In genomic region chr2:78925258-78925657, GRCh38 we compare ENCODE assay signal across 25 cellular contexts.
"Had no signal": no experiment of that assay in that cellular context is flagged by ENCODE, and none has a peak within 500 bp of the region (broad histone marks: within the 10 kb centered on the region; RNA-seq: fewer than 3 reads in every experiment).

No MANE protein-coding gene starts in this region.

- ATAC-seq: naive thymus-derived CD8-positive, alpha-beta T cell; natural killer cell treated with Interleukin-12 subunit alpha and Interleukin-12 subunit beta and Interleukin-15 and Interleukin-18, amount 100 ng/mL, for 72 hours; pancreas; psoas muscle; right cardiac atrium; right lobe of liver; stimulated activated effector memory CD8-positive, alpha-beta T cell treated with anti-CD3 and anti-CD28 coated beads, Interleukin-12 subunit alpha, Interleukin-12 subunit beta, amount 100 ng/mL, for 72 hours; stimulated activated naive B cell treated with anti-CD40 and anti-IgM and Interleukin-4, amounts not matched to agents 10 μg/mL and 1 μg/mL and 100 μg/mL, for 72 hours had no signal

- H3K36me3 ChIP-seq: neutrophil, pancreas, right lobe of liver, sigmoid colon, stomach, thoracic aorta, thyroid gland, tibial nerve, upper lobe of left lung, vagina had no signal

- DNase-seq: naive thymus-derived CD8-positive, alpha-beta T cell; nucleus accumbens; pancreas; posterior cingulate gyrus; psoas muscle; right cardiac atrium; right lobe of liver; sigmoid colon; small intestine; stimulated activated CD4-positive, alpha-beta T cell treated with anti-CD3 and anti-CD28 coated beads, Interleukin-15, amount 100 ng/mL, for 24 hours; stimulated activated CD4-positive, alpha-beta T cell treated with anti-CD3 and anti-CD28 coated beads, Interleukin-2, amount 100 ng/mL, for 24 hours; stimulated activated CD4-positive, alpha-beta T cell treated with anti-CD3 and anti-CD28 coated beads, Interleukin-2, amount 100 ng/mL, for 48 hours; stimulated activated CD4-positive, alpha-beta T cell treated with anti-CD3 and anti-CD28 coated beads, Interleukin-4, amount 100 ng/mL, for 24 hours; stimulated activated naive B cell treated with anti-CD40 and anti-IgM and Interleukin-4, amounts not matched to agents 10 μg/mL and 1 μg/mL and 100 μg/mL, for 72 hours; stimulated activated naive CD4-positive, alpha-beta T cell treated with Interleukin-2 at 50 U/mL for 16 hours; stomach; thyroid gland; trophoblast cell; upper lobe of left lung had no signal

- H3K27ac ChIP-seq: neutrophil, pancreas, psoas muscle, right lobe of liver, sigmoid colon, stomach, thoracic aorta, thyroid gland, tibial nerve, upper lobe of left lung, vagina had no signal

- H3K27me3 ChIP-seq: neutrophil, pancreas, right lobe of liver, sigmoid colon, stomach, thyroid gland, tibial nerve, upper lobe of left lung, vagina had no signal

- H3K4me1 ChIP-seq: pancreas, psoas muscle, right lobe of liver, sigmoid colon, stomach, thyroid gland, tibial nerve, upper lobe of left lung, vagina had no signal

- H3K4me3 ChIP-seq: pancreas, psoas muscle, right lobe of liver, sigmoid colon, stomach, thoracic aorta, thyroid gland, tibial nerve, upper lobe of left lung, vagina had no signal

- H3K9me3 ChIP-seq: neutrophil, pancreas, psoas muscle, sigmoid colon, stomach, thoracic aorta, thyroid gland, tibial nerve, upper lobe of left lung, vagina had no signal
